In the genomic region with DNA sequence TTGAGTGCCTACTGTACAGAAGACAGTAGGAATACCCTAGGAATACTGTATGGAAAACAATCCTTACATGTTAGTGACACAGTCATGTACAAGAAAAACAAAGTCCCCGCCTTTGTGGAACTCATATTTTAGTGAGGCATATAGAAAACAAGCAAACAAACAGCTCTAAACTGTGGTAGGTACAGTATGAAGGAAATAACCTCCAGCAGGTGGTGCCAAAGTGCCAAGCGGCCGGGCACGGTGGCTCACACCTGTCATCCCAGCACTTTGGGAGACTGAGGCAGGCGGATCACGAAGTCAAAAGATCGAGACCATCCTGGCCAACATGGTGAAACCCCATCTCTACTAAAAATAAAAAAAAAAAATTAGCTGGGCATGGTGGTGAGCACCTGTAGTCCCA, we compare ENCODE assay signal across 11 cellular contexts. TPM values are rescaled to one million over a fixed set of nuclear protein-coding genes. Genes with fewer than 3 reads are reported as not detected.
DNase-seq lines count a peak whose midpoint lies in the region; ATAC-seq, FAIRE-seq and TF ChIP-seq lines count a peak whose summit lies in the region.
"Not testable (repeated sequence)": the region's sequence is repeated elsewhere in the genome, so short reads cannot be mapped to it uniquely, and the experiment has no call there.
"Had no signal": no experiment of that assay in that cellular context is flagged by ENCODE, and none has a peak within 500 bp of the region (broad histone marks: within the 10 kb centered on the region; RNA-seq: fewer than 3 reads in every experiment).

No MANE protein-coding gene starts in this region.

- H3K27me3 ChIP-seq in Caco-2 (replicated peaks; ENCODE audit: control insufficient read depth, insufficient read depth, low read length); GM12878 (replicated peaks in 1 of 2; ENCODE audit: control insufficient read depth in 2 of 2, insufficient read depth in 2 of 2, low read length in 1 of 2); keratinocyte (ENCODE audit: control insufficient read depth, extremely low read depth, insufficient read depth, low read length): not testable (repeated sequence)
- H3K27me3 ChIP-seq in PC-9 (ENCODE audit: insufficient read depth, low read depth) = peaks cover 26% of the 10 kb centered on the region; the same call in 1 of the 2 replicates

- not testable (repeated sequence) for TF ChIP-seq EP300 in GM12878 (IDR thresholded peaks at IDR 0.05; ENCODE audit: borderline replicate concordance in 1 of 2, control insufficient read depth in 1 of 2, low read depth in 2 of 2, low read length in 2 of 2)

- CTCF ChIA-PET in Caco-2 (lab: Charles Lee) = interaction anchor here (0.5 to 2.0 kb wide), 9 partner anchors 34 to 846 kb away, joined by 3 to 13 read pairs (median 5); no protein-coding TSS in a partner anchor
- CTCF ChIA-PET in PC-9 (lab: Charles Lee) = interaction anchor here (0.8 kb wide), 1 partner anchor 46 kb away, joined by 3 read pairs; no protein-coding TSS in a partner anchor
- CTCF ChIA-PET in GM12878 (lab: Yijun Ruan, JAX) = interaction anchor here (0.7 to 3.6 kb wide), 29 partner anchors 8 to 325 kb away, joined by 3 to 57 read pairs (median 4); no protein-coding TSS in a partner anchor

- not testable (repeated sequence) for H3K9me3 ChIP-seq in Caco-2; PC-9 (ENCODE audit: insufficient read depth, low read depth); GM12878 (replicated peaks; ENCODE audit: control insufficient read depth, insufficient read depth, low read length); keratinocyte (ENCODE audit: control insufficient read depth, low read depth, low read length)

- not testable (repeated sequence) for H3K4me3 Mint-ChIP-seq in Caco-2 (ENCODE audit: unreplicated experiment); type B pancreatic cell

- WGBS in GM12878 (ENCODE audit: insufficient coverage, insufficient replicate concordance, low lambda C conversion rate, missing lambda C conversion rate) = 0% methylated on average over 7 of the region's 7 CpGs

- H3K36me3 ChIP-seq in Caco-2 (ENCODE audit: control insufficient read depth, insufficient read depth, low read length); PC-9 (ENCODE audit: low read depth); GM12878 (ENCODE audit: control insufficient read depth in 2 of 2, insufficient read depth in 2 of 2, low read length in 1 of 2); keratinocyte (ENCODE audit: control insufficient read depth in 2 of 2, extremely low read depth in 1 of 2, insufficient read depth in 2 of 2, low read length in 2 of 2): not testable (repeated sequence)

- not testable (repeated sequence) for H3K9me2 ChIP-seq in PC-9 (ENCODE audit: insufficient read depth)

- H3K9ac ChIP-seq in GM12878 (ENCODE audit: control insufficient read depth, insufficient read depth, low read length); keratinocyte (ENCODE audit: control insufficient read depth, extremely low read depth, insufficient read depth, low read length): not testable (repeated sequence)

- dilution Hi-C loops in keratinocyte (cut with MboI; ENCODE audit: extremely low pct_ligation_motif_present, low sequenced_read_pairs) = not testable (repeated sequence)

- not testable (repeated sequence) for H2AFZ ChIP-seq in PC-9; GM12878 (ENCODE audit: control insufficient read depth, low read depth, low read length); keratinocyte (ENCODE audit: control insufficient read depth, low read length)

- not testable (repeated sequence) for BruUV-seq in Caco-2 (replicated peaks; lab: Mats Ljungman, UMichigan); PC-9 (replicated peaks; lab: Mats Ljungman, UMichigan); GM12878 (replicated peaks; lab: Mats Ljungman, UMichigan)

- H3K27me3 Mint-ChIP-seq in Caco-2 (ENCODE audit: insufficient read depth, unreplicated experiment); type B pancreatic cell: not testable (repeated sequence)

- not testable (repeated sequence) for H3K4me1 Mint-ChIP-seq in Caco-2 (ENCODE audit: low read depth, unreplicated experiment); type B pancreatic cell (ENCODE audit: unreplicated experiment)

- H3K4me2 ChIP-seq in PC-9; GM12878 (ENCODE audit: control insufficient read depth, insufficient read depth); keratinocyte (ENCODE audit: control insufficient read depth, extremely low read depth, insufficient read depth, low read depth, low read length): not testable (repeated sequence)

- POLR2A ChIA-PET in Caco-2 (lab: Charles Lee); PC-9 (lab: Charles Lee; ENCODE audit: unreplicated experiment): not testable (repeated sequence)
- POLR2A ChIA-PET in GM12878 (lab: Charles Lee) = interaction anchor here (0.8 kb wide), 1 partner anchor 15 kb away, joined by 3 read pairs; no protein-coding TSS in a partner anchor

- H3K36me3 Mint-ChIP-seq in Caco-2 (ENCODE audit: insufficient read depth, unreplicated experiment); type B pancreatic cell: not testable (repeated sequence)

- not testable (repeated sequence) for H3K9me3 Mint-ChIP-seq in Caco-2 (ENCODE audit: unreplicated experiment); type B pancreatic cell

- ATAC-seq in GM12878 = peak; percentile 80

- intact Hi-C loops in Caco-2 (cut with micrococcal nuclease; ENCODE audit: unreplicated experiment) = loop anchor here (1.0 to 5.0 kb wide), 3 partner anchors 43 to 325 kb away; no protein-coding TSS in a partner anchor
- intact Hi-C loops in PC-9 (cut with micrococcal nuclease; ENCODE audit: unreplicated experiment) = loop anchor here (5.0 kb wide), 1 partner anchor 323 kb away; no protein-coding TSS in a partner anchor
- intact Hi-C loops in GM12878 (cut with micrococcal nuclease; ENCODE audit: unreplicated experiment) = loop anchor here (1.0 kb wide), 1 partner anchor 261 kb away; no protein-coding TSS in a partner anchor

- not testable (repeated sequence) for H3K4me3 ChIP-seq in Caco-2 (ENCODE audit: low read depth, low read length); PC-9; GM12878; epithelial cell of esophagus (ENCODE audit: low read length); keratinocyte (ENCODE audit: control insufficient read depth in 2 of 3, extremely low read depth in 1 of 3, insufficient read depth in 2 of 3, low read depth in 1 of 3, low read length in 3 of 3)

- H3K9me1 ChIP-seq in keratinocyte (ENCODE audit: control insufficient read depth, extremely low read depth, insufficient read depth, low read length) = not testable (repeated sequence)

- H3K27ac Mint-ChIP-seq in Caco-2 (ENCODE audit: unreplicated experiment); type B pancreatic cell: not testable (repeated sequence)

- not testable (repeated sequence) for H4K20me1 ChIP-seq in PC-9 (ENCODE audit: insufficient read depth); GM12878 (ENCODE audit: control insufficient read depth, insufficient read depth); keratinocyte (ENCODE audit: control insufficient read depth, extremely low read depth, insufficient read depth, low read length)

- H3F3A ChIP-seq in PC-9 (ENCODE audit: insufficient read depth, low read depth) = not testable (repeated sequence)

- not testable (repeated sequence) for H3K79me2 ChIP-seq in PC-9 (ENCODE audit: low read depth); GM12878 (ENCODE audit: control insufficient read depth, insufficient read depth, low read length); keratinocyte (ENCODE audit: control insufficient read depth, insufficient read depth, low read length)

- FAIRE-seq in GM12878 (lab: Jason Lieb, UNC); keratinocyte (lab: Jason Lieb, UNC): not testable (repeated sequence)

- H3K27ac ChIP-seq in PC-9; GM12878 (ENCODE audit: control insufficient read depth, insufficient read depth); keratinocyte (ENCODE audit: control insufficient read depth, insufficient read depth, low read length): not testable (repeated sequence)

- RAD21 ChIA-PET in GM12878 (lab: Charles Lee; ENCODE audit: unreplicated experiment) = interaction anchor here (0.8 to 2.5 kb wide), 13 partner anchors 9 to 324 kb away, joined by 3 to 31 read pairs (median 7); no protein-coding TSS in a partner anchor

- H3K4me1 ChIP-seq in Caco-2; PC-9 (replicated peaks; ENCODE audit: insufficient read depth); GM12878 (ENCODE audit: control insufficient read depth, insufficient read depth, low read length); keratinocyte (ENCODE audit: control insufficient read depth, extremely low read depth, insufficient read depth, low read length): not testable (repeated sequence)

- in situ Hi-C loops in GM13977 (cut with MboI; ENCODE audit: low pct_unique_long_range_greater_than_20kb, low sequenced_read_pairs, unreplicated experiment); GM12878 (cut with MboI): not testable (repeated sequence)

- peak; percentile 29 to 66 for TF ChIP-seq CTCF in Caco-2 (IDR thresholded peaks at IDR 0.05; ENCODE audit: insufficient read depth in 1 of 2, low read depth in 1 of 2, low read length in 1 of 2, severe bottlenecking in 1 of 2, unreplicated experiment in 1 of 2)
- peak; percentile 41 for TF ChIP-seq CTCF in GM13977 (IDR thresholded peaks at IDR 0.05; ENCODE audit: extremely low read depth, insufficient read depth, missing control alignments)
- TF ChIP-seq CTCF in PC-9 (conservative IDR thresholded peaks at IDR 0.05) = peak; percentile 42
- peak; percentile 11 to 33 (median 11); a peak in 3 of 6 replicates for TF ChIP-seq CTCF in GM12878 (IDR thresholded peaks at IDR 0.05 in 2 of 3, conservative IDR thresholded peaks at IDR 0.05 in 1 of 3; ENCODE audit: control insufficient read depth in 2 of 3, extremely low read depth in 1 of 3, insufficient read depth in 1 of 3, low read depth in 3 of 3, low read length in 3 of 3)
- peak; percentile 25 for TF ChIP-seq CTCF in epithelial cell of esophagus (IDR thresholded peaks at IDR 0.05; ENCODE audit: insufficient read depth, low read depth, low read length, missing control alignments)
- peak in 2 of 3 experiments; percentile 18 to 53 for TF ChIP-seq CTCF in keratinocyte (optimal IDR thresholded peaks at IDR 0.05 in 1 of 3, IDR thresholded peaks at IDR 0.05 in 1 of 3, conservative IDR thresholded peaks at IDR 0.05 in 1 of 3; ENCODE audit: extremely low read depth in 1 of 3, insufficient read depth in 2 of 3, low read length in 3 of 3)
- peak; percentile 54 for TF ChIP-seq CTCF in type B pancreatic cell (conservative IDR thresholded peaks at IDR 0.05)

- not testable (repeated sequence) for TF ChIP-seq POLR2A in GM12878 (IDR thresholded peaks at IDR 0.05; ENCODE audit: low read depth, low read length)

- SMC1A ChIA-PET in GM12878 (lab: Charles Lee; ENCODE audit: uncharacterized antibody, unreplicated experiment) = interaction anchor here (0.6 to 4.5 kb wide), 19 partner anchors 9 to 260 kb away, joined by 3 to 36 read pairs (median 4); no protein-coding TSS in a partner anchor

- TF ChIP-seq RAD21 in GM12878 (IDR thresholded peaks at IDR 0.05; ENCODE audit: insufficient read depth, low read depth, low read length) = not testable (repeated sequence)

- peak in 1 of 2 experiments; percentile 24 for DNase-seq in Caco-2
- not testable (repeated sequence) for DNase-seq in GM13977 (ENCODE audit: low spot score); PC-9; GM12878 (ENCODE audit: low read depth, low spot score); epithelial cell of esophagus (ENCODE audit: low read depth); keratinocyte (ENCODE audit: low read depth, low spot score); type B pancreatic cell (ENCODE audit: extremely low spot score, unreplicated experiment)
- peak; percentile 2 for DNase-seq in LoVo (ENCODE audit: low spot score)

RNA-seq across cellular contexts. Expression of a gene that starts 48.6 kb away (rescaled TPM):
- total RNA-seq in Caco-2 (2022) = 3.5 and 3.8 TPM in 2 replicates
- not detected in 2 replicates for total RNA-seq in PC-9 (2021)
- 0.29 and 0.39 TPM in 2 replicates for total RNA-seq in GM12878 (2013; cell fraction: nucleolus; rRNA removed)
- total RNA-seq in GM12878 (2014; rRNA removed) = 0.06 and 0.16 TPM in 2 replicates
- total RNA-seq in GM12878 (2014; rRNA removed; fragmentation: Illumina TruSeq; extraction: Trizol) = 0.14 and 0.36 TPM in 2 replicates
- total RNA-seq in GM12878 (2021) = 0.35 and 0.44 TPM in 2 replicates
- not detected for polyA plus RNA-seq in GM12878 (2011; ENCODE audit: low read depth)
- 0.37 and 0.73 TPM in 2 replicates for polyA plus RNA-seq in GM12878 (2011; rRNA removed)
- polyA plus RNA-seq in GM12878 (2011; cell fraction: cytosol; rRNA removed) = 0.30 and 0.31 TPM in 2 replicates
- 0.41 and 0.46 TPM in 2 replicates for polyA plus RNA-seq in GM12878 (2011; cell fraction: nucleus; rRNA removed)
- 0.04 and 0.27 TPM in 2 replicates for polyA plus RNA-seq in GM12878 (2012)
- polyA plus RNA-seq in GM12878 (2014; fragmentation: Illumina TruSeq; extraction: Trizol) = 0.15 and 0.17 TPM in 2 replicates
- under 1 TPM; 0.06 to 0.09 TPM for polyA plus RNA-seq in GM12878 (2014; fragmentation: Nextera tagmentation; extraction: Ambion mirVana)
- 0.04 and 0.08 TPM in 2 replicates for polyA plus RNA-seq in GM12878 (2014; rRNA removed)
- under 1 TPM; 0.17 to 0.25 TPM for polyA plus RNA-seq in GM12878 (2016; fragmentation: Nextera tagmentation; extraction: Ambion mirVana)
- polyA minus RNA-seq in GM12878 (2011; rRNA and poly(A)+ RNA removed) = 0.66 and 2.0 TPM in 2 replicates
- polyA minus RNA-seq in GM12878 (2011; cell fraction: cytosol; rRNA and poly(A)+ RNA removed) = 0.42 TPM in 1 of 2 replicates, not detected in the other
- polyA minus RNA-seq in GM12878 (2011; cell fraction: nucleus; rRNA and poly(A)+ RNA removed) = 1.6 and 2.3 TPM in 2 replicates
- 3.0 to 3.6 TPM (median 3.1 TPM) in 3 replicates for polyA plus RNA-seq in keratinocyte
- 11.4 TPM for polyA plus RNA-seq in keratinocyte (2011; ENCODE audit: low read depth)
- 1.7 and 2.7 TPM in 2 replicates for polyA plus RNA-seq in keratinocyte (2011; cell fraction: cytosol; rRNA removed)
- 5.8 and 6.9 TPM in 2 replicates for polyA plus RNA-seq in keratinocyte (2011; cell fraction: nucleus; rRNA removed)
- polyA plus RNA-seq in keratinocyte (2012; ENCODE audit: low replicate concordance) = 2.2 and 2.7 TPM in 2 replicates
- 2.2 to 13.1 TPM (median 5.4 TPM) in 3 replicates for polyA minus RNA-seq in keratinocyte
- polyA minus RNA-seq in keratinocyte (2011; cell fraction: cytosol; rRNA and poly(A)+ RNA removed) = 2.3 TPM
- 11.5 and 25.8 TPM in 2 replicates for polyA minus RNA-seq in keratinocyte (2011; cell fraction: nucleus; rRNA and poly(A)+ RNA removed)
- 7.7 and 11.2 TPM in 2 replicates for total RNA-seq in type B pancreatic cell (ENCODE audit: low replicate concordance)
- total RNA-seq: CD8-positive, alpha-beta memory T cell; SJCRH30; T-helper 1 cell treated with Interleukin-12 subunit alpha and Interleukin-12 subunit beta and Interleukin-4 antibody, amounts not matched to agents 30 ng/mL and 1 ng/mL, for 36 hours had no signal
- polyA plus RNA-seq: CD8-positive, alpha-beta memory T cell had no signal
